Comparison of ENCODE assay signal across 8 cellular contexts in genomic region chr7:150973571-150974451, GRCh38. TPM values are rescaled to one million over a fixed set of nuclear protein-coding genes. Genes with fewer than 3 reads are reported as not detected.
A peak's percentile ranks its signal among the peaks of the same experiment; 100 is the strongest.
DNase-seq lines count a peak whose midpoint lies in the region; ATAC-seq and TF ChIP-seq lines count a peak whose summit lies in the region.

No MANE protein-coding gene starts in this region.

- peak overlapping the region; percentile 2; the same call in 1 of the 2 replicates for H3K4me3 ChIP-seq in iPS DF 6.9 (ENCODE audit: low read length)

- no peaks in the 10 kb centered on the region for H3K36me3 Mint-ChIP-seq in IgD-negative memory B cell
- H3K36me3 Mint-ChIP-seq in T-helper 1 cell treated with Interleukin-12 subunit alpha and Interleukin-12 subunit beta and Interleukin-4 antibody, amounts not matched to agents 30 μg/mL and 1 μg/mL, for 36 hours (ENCODE audit: low read depth) = peaks cover 5% of the 10 kb centered on the region

- peaks cover 15 to 29% (median 27%) of the 10 kb centered on the region in 3 donors for H3K4me1 Mint-ChIP-seq in IgD-negative memory B cell
- peaks cover 25% of the 10 kb centered on the region for H3K4me1 Mint-ChIP-seq in T-helper 1 cell treated with Interleukin-12 subunit alpha and Interleukin-12 subunit beta and Interleukin-4 antibody, amounts not matched to agents 30 μg/mL and 1 μg/mL, for 36 hours (ENCODE audit: low read depth)

- peak overlapping the region; percentile 83; the same call in 1 of the 2 replicates for H3K27ac ChIP-seq in 22Rv1
- H3K27ac ChIP-seq in iPS DF 6.9 (ENCODE audit: low read length) = no peak overlapping the region

- H3K36me3 ChIP-seq in iPS DF 6.9 (ENCODE audit: control insufficient read depth, insufficient read depth, low read length) = no peaks in the 10 kb centered on the region; the same call in 1 of the 2 replicates

- ATAC-seq in HG03025 (IDR thresholded peaks at IDR 0.05; ENCODE audit: low FRiP score, unreplicated experiment) (no peak), HG03457 (IDR thresholded peaks at IDR 0.05; ENCODE audit: unreplicated experiment) (no peak), HG03135 (IDR thresholded peaks at IDR 0.05; ENCODE audit: unreplicated experiment) (no peak)

- no peaks in the 10 kb centered on the region for H3K9me3 ChIP-seq in iPS DF 6.9 (ENCODE audit: control insufficient read depth, insufficient read depth, low read length)

- peaks cover 18% of the 10 kb centered on the region for H3K4me1 ChIP-seq in iPS DF 6.9 (ENCODE audit: control insufficient read depth, insufficient read depth, low read length)

- DNase-seq in iPS DF 6.9 (ENCODE audit: low read depth, low spot score) (no peak), NCI-H524 treated with DMSO at 0.1 percent for 48 hours (lab: John Stamatoyannopoulos, UW) (no peak)

- no peak for TF ChIP-seq CTCF in 22Rv1 (IDR thresholded peaks at IDR 0.05)

- H3K27ac Mint-ChIP-seq in IgD-negative memory B cell = peak overlapping the region; percentile 87 to 96 (median 87)
- peak overlapping the region; percentile 59 for H3K27ac Mint-ChIP-seq in T-helper 1 cell treated with Interleukin-12 subunit alpha and Interleukin-12 subunit beta and Interleukin-4 antibody, amounts not matched to agents 30 μg/mL and 1 μg/mL, for 36 hours

- peaks cover 17% of the 10 kb centered on the region for H3K27me3 Mint-ChIP-seq in IgD-negative memory B cell
- H3K27me3 Mint-ChIP-seq in T-helper 1 cell treated with Interleukin-12 subunit alpha and Interleukin-12 subunit beta and Interleukin-4 antibody, amounts not matched to agents 30 μg/mL and 1 μg/mL, for 36 hours (ENCODE audit: low read depth) = peaks cover 31% of the 10 kb centered on the region

- no CpG with 5 or more reads among the region's 27 CpGs for WGBS in iPS DF 6.9 (ENCODE audit: insufficient coverage, insufficient read length)

- H3K4me3 Mint-ChIP-seq in IgD-negative memory B cell = peak overlapping the region; percentile 86 to 96 (median 92)
- H3K4me3 Mint-ChIP-seq in T-helper 1 cell treated with Interleukin-12 subunit alpha and Interleukin-12 subunit beta and Interleukin-4 antibody, amounts not matched to agents 30 μg/mL and 1 μg/mL, for 36 hours = peak overlapping the region; percentile 59

- peaks cover 4% of the 10 kb centered on the region for H3K27me3 ChIP-seq in iPS DF 6.9 (ENCODE audit: control insufficient read depth, insufficient read depth, low read length)

- peaks cover 0 to 1% (median 0%) of the 10 kb centered on the region in 3 donors for H3K9me3 Mint-ChIP-seq in IgD-negative memory B cell
- no peaks in the 10 kb centered on the region for H3K9me3 Mint-ChIP-seq in T-helper 1 cell treated with Interleukin-12 subunit alpha and Interleukin-12 subunit beta and Interleukin-4 antibody, amounts not matched to agents 30 μg/mL and 1 μg/mL, for 36 hours

RNA-seq across cellular contexts. Expression of gene KCNH2, which starts 4.3 kb away (rescaled TPM):
- polyA plus RNA-seq in IgD-negative memory B cell = 2.5 TPM

RNA-seq across cellular contexts. Expression of gene NOS3, which starts 17.0 kb away (rescaled TPM):
- polyA plus RNA-seq in IgD-negative memory B cell = 2.0 TPM

RNA-seq across cellular contexts. Expression of gene ATG9B, which starts 50.5 kb away (rescaled TPM):
- polyA plus RNA-seq in IgD-negative memory B cell = 11.2 TPM

RNA-seq across cellular contexts. Expression of gene ABCB8, which starts 54.4 kb away (rescaled TPM):
- 21.6 TPM for polyA plus RNA-seq in IgD-negative memory B cell
